Comparison of ENCODE assay signal across 19 cellular contexts in genomic region chr19:1370579-1371361, GRCh38.
"Had no signal": no experiment of that assay in that cellular context is flagged by ENCODE, and none has a peak within 500 bp of the region (broad histone marks: within the 10 kb centered on the region; RNA-seq: fewer than 3 reads in every experiment).

No MANE protein-coding gene starts in this region.

- H2AFZ ChIP-seq: neural progenitor cell had no signal

- H3K4me1 ChIP-seq: ascending aorta, colonic mucosa had no signal

- ATAC-seq: activated CD8-positive, alpha-beta T cell treated with anti-CD3 and anti-CD28 coated beads for 36 hours; activated T-cell treated with anti-CD3 and anti-CD28 coated beads, Interleukin-2, amount 50 U/mL, for 72 hours; lower lobe of right lung; stimulated activated memory B cell treated with anti-CD40 and anti-IgM and Interleukin-4, amounts not matched to agents 10 μg/mL and 1 μg/mL and 100 μg/mL, for 72 hours had no signal

- H3K27ac ChIP-seq: ascending aorta, colonic mucosa, lower lobe of right lung, neural progenitor cell, right lobe of liver, tibial nerve had no signal

- H3K9ac ChIP-seq: neural progenitor cell had no signal

- H3K36me3 ChIP-seq: colonic mucosa had no signal

- FAIRE-seq: bronchial epithelial cell, endothelial cell of umbilical vein, frontal cortex had no signal

- H3K4me3 ChIP-seq: ascending aorta, colonic mucosa, lower lobe of right lung, neural progenitor cell, right lobe of liver, tibial nerve had no signal

- H3K4me2 ChIP-seq: neural progenitor cell had no signal

- DNase-seq: activated CD8-positive, alpha-beta memory T cell treated with anti-CD3 and anti-CD28 coated beads, Interleukin-2, amount 50 U/mL, for 4 hours; activated CD8-positive, alpha-beta T cell treated with anti-CD3 and anti-CD28 coated beads for 36 hours; activated gamma-delta T cell treated with Interleukin-2 at 50 U/mL for 16 hours; activated naive CD8-positive, alpha-beta T cell treated with anti-CD3 and anti-CD28 coated beads for 36 hours; activated T-cell treated with anti-CD3 and anti-CD28 coated beads, Interleukin-2, amount 50 U/mL, for 72 hours; colonic mucosa; effector CD4-positive, alpha-beta T cell; islet precursor cell; lower lobe of right lung; right lobe of liver; T-cell; T1000 had no signal

- H3K27me3 ChIP-seq: ascending aorta, colonic mucosa, neural progenitor cell, right lobe of liver, tibial nerve had no signal

- H3K9me3 ChIP-seq: ascending aorta, colonic mucosa, lower lobe of right lung, right lobe of liver, tibial nerve had no signal
